19 cellular contexts compared by ENCODE assay signal in genomic region chr10:475709-476457, GRCh38.
DNase-seq lines count a peak whose midpoint lies in the region; ATAC-seq and TF ChIP-seq lines count a peak whose summit lies in the region.
"Had no signal": no experiment of that assay in that cellular context is flagged by ENCODE, and none has a peak within 500 bp of the region (broad histone marks: within the 10 kb centered on the region; RNA-seq: fewer than 3 reads in every experiment).

No MANE protein-coding gene starts in this region.

- H3K23ac ChIP-seq in H9 (ENCODE audit: insufficient read length, low read depth, low read length) = no peak overlapping the region

- H3K4ac ChIP-seq in H9 (ENCODE audit: low read depth, low read length) = no peak overlapping the region

- H3T11ph ChIP-seq in H9 (ENCODE audit: low read length) = no peak overlapping the region

- no peak overlapping the region for H3K56ac ChIP-seq in H9 (ENCODE audit: insufficient read length, low read depth, low read length)

- no peak overlapping the region for H2AK5ac ChIP-seq in H9 (ENCODE audit: insufficient read length, low read length)

- no peak overlapping the region for H4K91ac ChIP-seq in H9 (ENCODE audit: insufficient read length, low read depth, low read length)

- no peak for TF ChIP-seq POLR2A in esophagus muscularis mucosa (IDR thresholded peaks at IDR 0.05; ENCODE audit: low read depth)

- BruUV-seq in A673 (replicated peaks; lab: Mats Ljungman, UMichigan) = no TSS peak

- H3K4me3 ChIP-seq in BLaER1 (no peak overlapping the region), esophagus muscularis mucosa (no peak overlapping the region), A673 (ENCODE audit: low read depth, low read length, poor library complexity, severe bottlenecking) (no peak overlapping the region)
- H3K4me3 ChIP-seq: SJSA1 had no signal

- TF ChIP-seq EP300 in esophagus muscularis mucosa (IDR thresholded peaks at IDR 0.05) = no peak

- H4K20me1 ChIP-seq in BLaER1 (peaks cover 65% of the 10 kb centered on the region), H9 (ENCODE audit: control insufficient read depth, insufficient read depth, insufficient read length) (peaks cover 3% of the 10 kb centered on the region)

- H2BK12ac ChIP-seq in H9 (ENCODE audit: insufficient read length, low read depth, low read length) = no peak overlapping the region

- H3K9me3 ChIP-seq in BLaER1 (no peaks in the 10 kb centered on the region), H9 (ENCODE audit: control insufficient read depth, low read depth, low read length) (no peaks in the 10 kb centered on the region), esophagus muscularis mucosa (no peaks in the 10 kb centered on the region), A673 (ENCODE audit: low read depth, low read length, poor library complexity, severe bottlenecking) (no peaks in the 10 kb centered on the region)
- H3K9me3 ChIP-seq: Caco-2, SJSA1 had no signal

- intact Hi-C loops in esophagus muscularis mucosa (cut with DNase I) = no loop called here
- intact Hi-C loops in A673 (cut with micrococcal nuclease; ENCODE audit: unreplicated experiment) = no loop called here

- CTCF ChIA-PET in A673 (lab: Charles Lee) = no interaction called here

- H3K14ac ChIP-seq in H9 (ENCODE audit: insufficient read depth, low read length) = no peak overlapping the region

- H3K9ac ChIP-seq in BLaER1 (no peak overlapping the region), H9 (ENCODE audit: extremely low read depth, insufficient read length, low read length) (no peak overlapping the region)

- no peaks in the 10 kb centered on the region for H3K27me3 ChIP-seq in BLaER1
- no peaks in the 10 kb centered on the region for H3K27me3 ChIP-seq in H9 (ENCODE audit: insufficient read depth, low read length)
- no peaks in the 10 kb centered on the region for H3K27me3 ChIP-seq in esophagus muscularis mucosa
- H3K27me3 ChIP-seq in A673 (replicated peaks; ENCODE audit: insufficient read depth, low read depth, low read length, poor library complexity) = no peaks in the 10 kb centered on the region
- H3K27me3 ChIP-seq: SJSA1 had no signal

- peaks cover 12 to 17% of the 10 kb centered on the region in 2 experiments for H3K9me3 Mint-ChIP-seq in H9
- H3K9me3 Mint-ChIP-seq in osteocyte (ENCODE audit: unreplicated experiment) = no peaks in the 10 kb centered on the region

- no peak overlapping the region for H2BK120ac ChIP-seq in H9 (ENCODE audit: low read depth, low read length, poor library complexity, severe bottlenecking)

- TF ChIP-seq CTCF in H9 (conservative IDR thresholded peaks at IDR 0.05) (no peak), esophagus muscularis mucosa (IDR thresholded peaks at IDR 0.05) (no peak), osteocyte (IDR thresholded peaks at IDR 0.05) (no peak), A673 (conservative IDR thresholded peaks at IDR 0.05; ENCODE audit: low read depth, low read length) (no peak)

- no peak overlapping the region for H4K5ac ChIP-seq in H9 (ENCODE audit: insufficient read length, low read depth, low read length)

- H4K8ac ChIP-seq in H9 (replicated peaks; ENCODE audit: insufficient read length, low read depth, low read length) = no peak overlapping the region

- H3K79me1 ChIP-seq in H9 (ENCODE audit: insufficient read depth, low read depth, low read length, poor library complexity, severe bottlenecking) = no peaks in the 10 kb centered on the region

- H3K4me1 Mint-ChIP-seq in H9 (peaks cover 10% of the 10 kb centered on the region in 2 experiments), osteocyte (ENCODE audit: unreplicated experiment) (peaks cover 12% of the 10 kb centered on the region)

- H3K18ac ChIP-seq in H9 (ENCODE audit: insufficient read length, low read depth, low read length) = no peak overlapping the region

- H3K23me2 ChIP-seq in H9 (ENCODE audit: insufficient read length, low read depth, low read length, poor library complexity, severe bottlenecking) = no peaks in the 10 kb centered on the region

- peaks cover 7 to 17% (median 10%) of the 10 kb centered on the region in 3 experiments for H3K36me3 Mint-ChIP-seq in H9 (ENCODE audit: insufficient read depth in 1 of 3, low read depth in 3 of 3)
- H3K36me3 Mint-ChIP-seq in osteocyte (ENCODE audit: unreplicated experiment) = peaks cover 13% of the 10 kb centered on the region

- peaks cover 53% of the 10 kb centered on the region for H3K36me3 ChIP-seq in BLaER1
- peaks cover 7 to 30% (median 22%) of the 10 kb centered on the region in 4 donors for H3K36me3 ChIP-seq in esophagus muscularis mucosa
- H3K36me3 ChIP-seq in A673 (ENCODE audit: insufficient read depth, low read length, poor library complexity, severe bottlenecking) = no peaks in the 10 kb centered on the region

- no peak overlapping the region for H2BK20ac ChIP-seq in H9 (ENCODE audit: low read depth, low read length, poor library complexity, severe bottlenecking)

- no peak overlapping the region for H2AFZ ChIP-seq in H9 (ENCODE audit: low read length)

- POLR2A ChIA-PET in A673 (lab: Charles Lee; ENCODE audit: low non-redundant PET) = no interaction called here

- no peak overlapping the region for H2BK5ac ChIP-seq in H9 (ENCODE audit: insufficient read length, low read length)

- peaks cover 3% of the 10 kb centered on the region; the same call in 1 of the 2 replicates for H3K27me3 Mint-ChIP-seq in H9 (ENCODE audit: low read depth)
- no peaks in the 10 kb centered on the region for H3K27me3 Mint-ChIP-seq in osteocyte (ENCODE audit: unreplicated experiment)
- H3K27me3 Mint-ChIP-seq: CD4-positive, alpha-beta memory T cell had no signal

- no peak overlapping the region for H3K27ac Mint-ChIP-seq in H9
- no peak overlapping the region for H3K27ac Mint-ChIP-seq in osteocyte (ENCODE audit: unreplicated experiment)

- H3K27ac ChIP-seq in BLaER1 (peak overlapping the region; percentile 25; the same call in 1 of the 2 replicates), H9 (ENCODE audit: insufficient read length, low read depth, low read length) (no peak overlapping the region), esophagus muscularis mucosa (replicated peaks in 1 of 4) (peak overlapping the region in 3 of 4 donors; percentile 16 to 56 (median 24)), A673 (ENCODE audit: low read depth, low read length, poor library complexity, severe bottlenecking) (no peak overlapping the region)
- H3K27ac ChIP-seq: SJSA1 had no signal

- no peak overlapping the region for H2BK15ac ChIP-seq in H9 (ENCODE audit: low read depth, low read length)

- DNase-seq in H9 (peak; percentile 18), esophagus muscularis mucosa (ENCODE audit: extremely low spot score) (no peak), osteocyte (ENCODE audit: extremely low spot score, unreplicated experiment) (peak; percentile 83), T-helper 9 cell (no peak), A673 (ENCODE audit: low spot score) (no peak)
- DNase-seq: Caco-2; CD4-positive, alpha-beta memory T cell; DMS 273 treated with DMSO at 0.1 percent for 48 hours; DMS79 treated with DMSO at 0.1 percent for 48 hours; Karpas-422; MV-4-11; NCI-H187 treated with DMSO at 0.1 percent for 48 hours; NCI-H2107; NCI-H446 treated with DMSO at 0.1 percent for 48 hours; NCI-H526 treated with DMSO at 0.1 percent for 48 hours had no signal

- H3K4me3 Mint-ChIP-seq in H9 (no peak overlapping the region), osteocyte (ENCODE audit: unreplicated experiment) (no peak overlapping the region)
- H3K4me3 Mint-ChIP-seq: CD4-positive, alpha-beta memory T cell had no signal

- no peaks in the 10 kb centered on the region for H3K79me2 ChIP-seq in H9 (ENCODE audit: insufficient read depth, low read length)

- H3K4me1 ChIP-seq in BLaER1 (peaks cover 29% of the 10 kb centered on the region), H9 (ENCODE audit: insufficient read depth, low read length) (no peaks in the 10 kb centered on the region), esophagus muscularis mucosa (peaks cover 4 to 26% (median 16%) of the 10 kb centered on the region in 4 donors), A673 (ENCODE audit: insufficient read depth, low read length, poor library complexity, severe bottlenecking) (no peaks in the 10 kb centered on the region)
- H3K4me1 ChIP-seq: Caco-2, SJSA1 had no signal

- H3K4me2 ChIP-seq in BLaER1 (peak overlapping the region; percentile 62), H9 (ENCODE audit: insufficient read depth, insufficient read length, low read length) (no peak overlapping the region)

- WGBS in H9 (ENCODE audit: extremely low coverage, insufficient read length, low lambda C conversion rate) = no CpG with 5 or more reads among the region's 23 CpGs
- 87% methylated on average over 22 of the region's 23 CpGs for WGBS in esophagus muscularis mucosa

- ATAC-seq in GM19328 (IDR thresholded peaks at IDR 0.05; ENCODE audit: unreplicated experiment) = no peak
- ATAC-seq: Right ventricle myocardium inferior had no signal

Comparison
In these comparisons a context has a peak if more than half of its experiments do, and no peak if none do; other contexts are left out.
1. H3K27ac ChIP-seq: peak in BLaER1 (single experiment) and esophagus muscularis mucosa (3 of 4); none in H9 (single experiment) and A673 (single experiment).
2. DNase-seq: peak in H9 (single experiment) and osteocyte (single experiment); none in esophagus muscularis mucosa (single experiment), T-helper 9 cell (single experiment) and A673 (single experiment).